In genomic region chr19:19674315-19674714, GRCh38 we compare ENCODE assay signal across 17 cellular contexts. TPM values are rescaled to one million over a fixed set of nuclear protein-coding genes. Genes with fewer than 3 reads are reported as not detected.
DNase-seq lines count a peak whose midpoint lies in the region; ATAC-seq and TF ChIP-seq lines count a peak whose summit lies in the region.
"Had no signal": no experiment of that assay in that cellular context is flagged by ENCODE, and none has a peak within 500 bp of the region (broad histone marks: within the 10 kb centered on the region; RNA-seq: fewer than 3 reads in every experiment).

No MANE protein-coding gene starts in this region.

- H3K4me1 Mint-ChIP-seq in activated CD4-positive, alpha-beta T cell treated with anti-CD3 and anti-CD28 coated beads, Interleukin-2, amount 10 ng/mL, durations not matched to agents 7 days and 5 days = peaks cover 20% of the 10 kb centered on the region
- H3K4me1 Mint-ChIP-seq in activated CD4-positive, alpha-beta T cell treated with anti-CD3 and anti-CD28 coated beads for 36 hours = peaks cover 25% of the 10 kb centered on the region
- H3K4me1 Mint-ChIP-seq in CD4-positive, alpha-beta T cell (ENCODE audit: low read depth) = peaks cover 29% of the 10 kb centered on the region
- H3K4me1 Mint-ChIP-seq in activated CD8-positive, alpha-beta T cell treated with anti-CD3 and anti-CD28 coated beads for 36 hours (ENCODE audit: low read depth) = peaks cover 35% of the 10 kb centered on the region
- peaks cover 10% of the 10 kb centered on the region for H3K4me1 Mint-ChIP-seq in endodermal cell

- H3K36me3 ChIP-seq in endodermal cell (ENCODE audit: control insufficient read depth, insufficient read depth, low read length) (peaks cover 73% of the 10 kb centered on the region), testis (ENCODE audit: low read depth, missing control alignments) (no peaks in the 10 kb centered on the region)

- peaks cover 70% of the 10 kb centered on the region for H3K9me3 ChIP-seq in CD4-positive, alpha-beta T cell (ENCODE audit: control insufficient read depth, low read length)
- peaks cover 81% of the 10 kb centered on the region for H3K9me3 ChIP-seq in endodermal cell (ENCODE audit: control insufficient read depth, low read length)
- no peaks in the 10 kb centered on the region for H3K9me3 ChIP-seq in testis

- peak overlapping the region; percentile 19 for H3K4me3 ChIP-seq in endodermal cell (ENCODE audit: low read length)
- no peak overlapping the region for H3K4me3 ChIP-seq in testis

- peak overlapping the region; percentile 19 for H3K4me3 Mint-ChIP-seq in activated CD4-positive, alpha-beta T cell treated with anti-CD3 and anti-CD28 coated beads, Interleukin-2, amount 10 ng/mL, durations not matched to agents 7 days and 5 days
- no peak overlapping the region for H3K4me3 Mint-ChIP-seq in activated CD4-positive, alpha-beta T cell treated with anti-CD3 and anti-CD28 coated beads for 36 hours
- H3K4me3 Mint-ChIP-seq in CD4-positive, alpha-beta T cell = peak overlapping the region; percentile 48
- no peak overlapping the region for H3K4me3 Mint-ChIP-seq in activated CD8-positive, alpha-beta T cell treated with anti-CD3 and anti-CD28 coated beads for 36 hours
- no peak overlapping the region for H3K4me3 Mint-ChIP-seq in endodermal cell

- H3K27ac ChIP-seq in CD4-positive, alpha-beta T cell (ENCODE audit: low read depth, low read length) = no peak overlapping the region
- H3K27ac ChIP-seq in endodermal cell (ENCODE audit: low read depth, low read length) = no peak overlapping the region
- no peak overlapping the region for H3K27ac ChIP-seq in testis
- H3K27ac ChIP-seq: RWPE1 had no signal

- CTCF ChIA-PET in activated CD4-positive, alpha-beta T cell treated with anti-CD3 and anti-CD28 coated beads, Interleukin-2, amount 10 ng/mL, durations not matched to agents 7 days and 5 days (lab: Charles Lee) = interaction anchor here (0.6 kb wide), 1 partner anchor 295 kb away, joined by 3 read pairs; no protein-coding TSS in a partner anchor
- CTCF ChIA-PET in activated CD4-positive, alpha-beta T cell treated with anti-CD3 and anti-CD28 coated beads for 36 hours (lab: Charles Lee) = no interaction called here
- CTCF ChIA-PET in CD4-positive, alpha-beta T cell (lab: Charles Lee) = no interaction called here
- CTCF ChIA-PET in activated CD8-positive, alpha-beta T cell treated with anti-CD3 and anti-CD28 coated beads for 36 hours (lab: Charles Lee) = no interaction called here

- intact Hi-C loops in activated CD4-positive, alpha-beta T cell treated with anti-CD3 and anti-CD28 coated beads for 36 hours (cut with DNase I, micrococcal nuclease) = no loop called here
- intact Hi-C loops in CD4-positive, alpha-beta T cell (cut with DNase I, micrococcal nuclease) = loop anchor here in 1 of 2 experiments (5.0 to 10.0 kb wide), 2 partner anchors 143 to 220 kb away; no protein-coding TSS in a partner anchor
- intact Hi-C loops in activated CD8-positive, alpha-beta T cell treated with anti-CD3 and anti-CD28 coated beads for 36 hours (cut with micrococcal nuclease) = no loop called here
- intact Hi-C loops in testis (cut with DNase I; ENCODE audit: low total_unique reads) = no loop called here

- 95 to 100% methylated on average over 3 to 6 of the region's 6 CpGs for WGBS in endodermal cell (ENCODE audit: insufficient coverage in 1 of 2, insufficient read length in 1 of 2), 2 experiments
- WGBS in testis, 2 donors = 96% methylated on average over 6 of the region's 6 CpGs

- H3K4me1 ChIP-seq in endodermal cell (ENCODE audit: control insufficient read depth, insufficient read depth, low read length) = no peaks in the 10 kb centered on the region
- H3K4me1 ChIP-seq in testis = peaks cover 4% of the 10 kb centered on the region

- H3K27me3 Mint-ChIP-seq in activated CD4-positive, alpha-beta T cell treated with anti-CD3 and anti-CD28 coated beads, Interleukin-2, amount 10 ng/mL, durations not matched to agents 7 days and 5 days = no peaks in the 10 kb centered on the region
- H3K27me3 Mint-ChIP-seq in activated CD4-positive, alpha-beta T cell treated with anti-CD3 and anti-CD28 coated beads for 36 hours = no peaks in the 10 kb centered on the region
- no peaks in the 10 kb centered on the region for H3K27me3 Mint-ChIP-seq in CD4-positive, alpha-beta T cell
- no peaks in the 10 kb centered on the region for H3K27me3 Mint-ChIP-seq in activated CD8-positive, alpha-beta T cell treated with anti-CD3 and anti-CD28 coated beads for 36 hours
- H3K27me3 Mint-ChIP-seq in endodermal cell (ENCODE audit: insufficient read depth) = no peaks in the 10 kb centered on the region

- TF ChIP-seq CTCF in CD4-positive, alpha-beta T cell (IDR thresholded peaks at IDR 0.05) = no peak
- TF ChIP-seq CTCF in activated CD8-positive, alpha-beta T cell treated with anti-CD3 and anti-CD28 coated beads for 36 hours (IDR thresholded peaks at IDR 0.05) = no peak
- TF ChIP-seq CTCF in endodermal cell (conservative IDR thresholded peaks at IDR 0.05) (no peak), testis (IDR thresholded peaks at IDR 0.05) (no peak)

- H3K27ac Mint-ChIP-seq in activated CD4-positive, alpha-beta T cell treated with anti-CD3 and anti-CD28 coated beads, Interleukin-2, amount 10 ng/mL, durations not matched to agents 7 days and 5 days = peak overlapping the region; percentile 46
- no peak overlapping the region for H3K27ac Mint-ChIP-seq in activated CD4-positive, alpha-beta T cell treated with anti-CD3 and anti-CD28 coated beads for 36 hours
- H3K27ac Mint-ChIP-seq in CD4-positive, alpha-beta T cell = no peak overlapping the region
- peak overlapping the region; percentile 61 for H3K27ac Mint-ChIP-seq in activated CD8-positive, alpha-beta T cell treated with anti-CD3 and anti-CD28 coated beads for 36 hours
- no peak overlapping the region for H3K27ac Mint-ChIP-seq in endodermal cell

- peaks cover 47% of the 10 kb centered on the region for H3K9me3 Mint-ChIP-seq in activated CD4-positive, alpha-beta T cell treated with anti-CD3 and anti-CD28 coated beads, Interleukin-2, amount 10 ng/mL, durations not matched to agents 7 days and 5 days
- H3K9me3 Mint-ChIP-seq in activated CD4-positive, alpha-beta T cell treated with anti-CD3 and anti-CD28 coated beads for 36 hours (ENCODE audit: low read depth) = peaks cover 42% of the 10 kb centered on the region
- peaks cover 9% of the 10 kb centered on the region for H3K9me3 Mint-ChIP-seq in CD4-positive, alpha-beta T cell
- H3K9me3 Mint-ChIP-seq in activated CD8-positive, alpha-beta T cell treated with anti-CD3 and anti-CD28 coated beads for 36 hours = peaks cover 43% of the 10 kb centered on the region
- peaks cover 66% of the 10 kb centered on the region for H3K9me3 Mint-ChIP-seq in endodermal cell

- H3K9ac ChIP-seq in endodermal cell (ENCODE audit: extremely low read depth, low read length, poor library complexity, severe bottlenecking) = no peak overlapping the region

- POLR2A ChIA-PET in activated CD4-positive, alpha-beta T cell treated with anti-CD3 and anti-CD28 coated beads, Interleukin-2, amount 10 ng/mL, durations not matched to agents 7 days and 5 days (lab: Charles Lee) = no interaction called here
- POLR2A ChIA-PET in activated CD4-positive, alpha-beta T cell treated with anti-CD3 and anti-CD28 coated beads for 36 hours (lab: Charles Lee) = no interaction called here
- POLR2A ChIA-PET in CD4-positive, alpha-beta T cell (lab: Charles Lee) = interaction anchor here (1.1 kb wide), 1 partner anchor 15 kb away, joined by 3 read pairs; no protein-coding TSS in a partner anchor
- POLR2A ChIA-PET in activated CD8-positive, alpha-beta T cell treated with anti-CD3 and anti-CD28 coated beads for 36 hours (lab: Charles Lee) = no interaction called here

- no peak for ATAC-seq in activated CD4-positive, alpha-beta T cell treated with anti-CD3 and anti-CD28 coated beads for 36 hours
- ATAC-seq in CD4-positive, alpha-beta T cell (ENCODE audit: poor library complexity) = no peak
- no peak for ATAC-seq in activated CD8-positive, alpha-beta T cell treated with anti-CD3 and anti-CD28 coated beads for 36 hours
- no peak for ATAC-seq in GM18520 (IDR thresholded peaks at IDR 0.05; ENCODE audit: unreplicated experiment)
- ATAC-seq in GM18517 (IDR thresholded peaks at IDR 0.05; ENCODE audit: unreplicated experiment) = no peak

- TF ChIP-seq POLR2A in testis (IDR thresholded peaks at IDR 0.05) = no peak

- no peak for DNase-seq in activated CD4-positive, alpha-beta T cell treated with anti-CD3 and anti-CD28 coated beads, Interleukin-2, amount 10 ng/mL, durations not matched to agents 7 days and 5 days
- no peak for DNase-seq in activated CD4-positive, alpha-beta T cell treated with anti-CD3 and anti-CD28 coated beads for 36 hours
- no peak for DNase-seq in CD4-positive, alpha-beta T cell
- DNase-seq in activated CD8-positive, alpha-beta T cell treated with anti-CD3 and anti-CD28 coated beads for 36 hours = no peak
- DNase-seq in endodermal cell = no peak
- no peak for DNase-seq in testis
- DNase-seq: C1 segment of cervical spinal cord, Calu3, DMS79, GOT3, KBM-7, NCI-H1092 treated with DMSO at 0.1 percent for 48 hours, NCI-H1694 treated with DMSO at 0.1 percent for 48 hours, NCI-H345 had no signal

- peaks cover 91% of the 10 kb centered on the region for H3K36me3 Mint-ChIP-seq in activated CD4-positive, alpha-beta T cell treated with anti-CD3 and anti-CD28 coated beads, Interleukin-2, amount 10 ng/mL, durations not matched to agents 7 days and 5 days (ENCODE audit: low read depth)
- H3K36me3 Mint-ChIP-seq in activated CD4-positive, alpha-beta T cell treated with anti-CD3 and anti-CD28 coated beads for 36 hours (ENCODE audit: low read depth) = peaks cover 94% of the 10 kb centered on the region
- peaks cover 97% of the 10 kb centered on the region for H3K36me3 Mint-ChIP-seq in CD4-positive, alpha-beta T cell (ENCODE audit: low read depth)
- H3K36me3 Mint-ChIP-seq in activated CD8-positive, alpha-beta T cell treated with anti-CD3 and anti-CD28 coated beads for 36 hours (ENCODE audit: low read depth) = peaks cover 96% of the 10 kb centered on the region
- H3K36me3 Mint-ChIP-seq in endodermal cell (ENCODE audit: low read depth) = peaks cover 88% of the 10 kb centered on the region

- no peaks in the 10 kb centered on the region for H3K27me3 ChIP-seq in CD4-positive, alpha-beta T cell (ENCODE audit: control insufficient read depth, insufficient read depth, low read length)
- H3K27me3 ChIP-seq in endodermal cell (ENCODE audit: control insufficient read depth, insufficient read depth, low read length, poor library complexity, severe bottlenecking) = no peaks in the 10 kb centered on the region
- H3K27me3 ChIP-seq in testis = no peaks in the 10 kb centered on the region

RNA-seq across cellular contexts. Expression of gene ZNF101, which starts 5.7 kb away (rescaled TPM):
- total RNA-seq in activated CD4-positive, alpha-beta T cell treated with anti-CD3 and anti-CD28 coated beads, Interleukin-2, amount 10 ng/mL, durations not matched to agents 7 days and 5 days = 10 to 100 TPM; 96.3 to 97.2 TPM
- 10 to 100 TPM; 63.9 to 70.8 TPM for total RNA-seq in activated CD4-positive, alpha-beta T cell treated with anti-CD3 and anti-CD28 coated beads for 36 hours
- total RNA-seq in CD4-positive, alpha-beta T cell = 10 to 100 TPM; 58.8 to 60.6 TPM
- 10 to 100 TPM; 82.5 to 85.2 TPM for total RNA-seq in activated CD8-positive, alpha-beta T cell treated with anti-CD3 and anti-CD28 coated beads for 36 hours
- total RNA-seq in endodermal cell (10 to 100 TPM; 53.2 to 62.9 TPM), testis (10 to 100 TPM in 1 of 2 donors, 1 to 10 TPM in 1; 9.2 to 12.0 TPM)
- polyA plus RNA-seq in endodermal cell (2013, experiment 1 of 2) = 14.8 TPM
- polyA plus RNA-seq in endodermal cell (2013, experiment 2 of 2) = 14.7 TPM
- 15.6 TPM for polyA plus RNA-seq in testis (ENCODE audit: insufficient read depth, low read depth, low replicate concordance)

RNA-seq across cellular contexts. Expression of gene ATP13A1, which starts 10.8 kb away (rescaled TPM):
- total RNA-seq in activated CD4-positive, alpha-beta T cell treated with anti-CD3 and anti-CD28 coated beads, Interleukin-2, amount 10 ng/mL, durations not matched to agents 7 days and 5 days = 100 to 1,000 TPM in 1 of 2 experiments, 10 to 100 TPM in 1; 90.1 to 105 TPM
- total RNA-seq in activated CD4-positive, alpha-beta T cell treated with anti-CD3 and anti-CD28 coated beads for 36 hours = 10 to 100 TPM; 61.8 to 71.2 TPM
- total RNA-seq in CD4-positive, alpha-beta T cell = 10 to 100 TPM; 84.8 to 87.6 TPM
- 10 to 100 TPM; 52.4 to 53.1 TPM for total RNA-seq in activated CD8-positive, alpha-beta T cell treated with anti-CD3 and anti-CD28 coated beads for 36 hours
- total RNA-seq in endodermal cell (10 to 100 TPM; 77.0 to 79.8 TPM), testis (100 to 1,000 TPM; 292 to 360 TPM)
- 41.2 TPM for polyA plus RNA-seq in endodermal cell (2013, experiment 1 of 2)
- polyA plus RNA-seq in endodermal cell (2013, experiment 2 of 2) = 37.0 TPM
- polyA plus RNA-seq in testis (ENCODE audit: insufficient read depth, low read depth, low replicate concordance) = 64.1 TPM

RNA-seq across cellular contexts. Expression of gene GMIP, which starts 30.9 kb away (rescaled TPM):
- 100 to 1,000 TPM; 101 to 111 TPM for total RNA-seq in activated CD4-positive, alpha-beta T cell treated with anti-CD3 and anti-CD28 coated beads, Interleukin-2, amount 10 ng/mL, durations not matched to agents 7 days and 5 days
- total RNA-seq in activated CD4-positive, alpha-beta T cell treated with anti-CD3 and anti-CD28 coated beads for 36 hours = 10 to 100 TPM; 54.9 to 56.6 TPM
- 10 to 100 TPM; 89.6 to 97.0 TPM for total RNA-seq in CD4-positive, alpha-beta T cell
- total RNA-seq in activated CD8-positive, alpha-beta T cell treated with anti-CD3 and anti-CD28 coated beads for 36 hours = 10 to 100 TPM; 57.3 to 59.9 TPM
- total RNA-seq in endodermal cell (10 to 100 TPM; 16.5 to 18.7 TPM), testis (10 to 100 TPM; 13.4 to 15.2 TPM)
- polyA plus RNA-seq in endodermal cell (2013, experiment 1 of 2) = 22.7 TPM
- polyA plus RNA-seq in endodermal cell (2013, experiment 2 of 2) = 24.9 TPM
- polyA plus RNA-seq in testis (ENCODE audit: insufficient read depth, low read depth, low replicate concordance) = 8.8 TPM

RNA-seq across cellular contexts. Expression of gene LPAR2, which starts 46.3 kb away (rescaled TPM):
- 10 to 100 TPM; 54.1 to 59.4 TPM for total RNA-seq in activated CD4-positive, alpha-beta T cell treated with anti-CD3 and anti-CD28 coated beads, Interleukin-2, amount 10 ng/mL, durations not matched to agents 7 days and 5 days
- total RNA-seq in activated CD4-positive, alpha-beta T cell treated with anti-CD3 and anti-CD28 coated beads for 36 hours = 10 to 100 TPM; 21.6 to 33.2 TPM
- total RNA-seq in CD4-positive, alpha-beta T cell = 10 to 100 TPM; 85.9 to 93.7 TPM
- 10 to 100 TPM; 26.6 to 28.2 TPM for total RNA-seq in activated CD8-positive, alpha-beta T cell treated with anti-CD3 and anti-CD28 coated beads for 36 hours
- total RNA-seq in endodermal cell (10 to 100 TPM; 60.4 to 81.7 TPM), testis (100 to 1,000 TPM; 181 to 224 TPM)
- 111 TPM for polyA plus RNA-seq in endodermal cell (2013, experiment 1 of 2)
- polyA plus RNA-seq in endodermal cell (2013, experiment 2 of 2) = 102 TPM
- 73.9 TPM for polyA plus RNA-seq in testis (ENCODE audit: insufficient read depth, low read depth, low replicate concordance)

RNA-seq across cellular contexts. Expression of gene PBX4, which starts 55.8 kb away (rescaled TPM):
- 10 to 100 TPM; 34.4 to 38.4 TPM for total RNA-seq in activated CD4-positive, alpha-beta T cell treated with anti-CD3 and anti-CD28 coated beads, Interleukin-2, amount 10 ng/mL, durations not matched to agents 7 days and 5 days
- 10 to 100 TPM; 19.4 to 21.2 TPM for total RNA-seq in activated CD4-positive, alpha-beta T cell treated with anti-CD3 and anti-CD28 coated beads for 36 hours
- 10 to 100 TPM; 50.1 to 51.8 TPM for total RNA-seq in CD4-positive, alpha-beta T cell
- 10 to 100 TPM; 13.8 to 15.6 TPM for total RNA-seq in activated CD8-positive, alpha-beta T cell treated with anti-CD3 and anti-CD28 coated beads for 36 hours
- total RNA-seq in endodermal cell (1 to 10 TPM; 4.1 to 8.6 TPM), testis (10 to 100 TPM; 16.2 to 28.3 TPM)
- 11.8 TPM for polyA plus RNA-seq in endodermal cell (2013, experiment 1 of 2)
- polyA plus RNA-seq in endodermal cell (2013, experiment 2 of 2) = 12.8 TPM
- 18.0 TPM for polyA plus RNA-seq in testis (ENCODE audit: insufficient read depth, low read depth, low replicate concordance)

Comparison
In these comparisons a context has a peak if more than half of its experiments do, and no peak if none do; other contexts are left out.
1. H3K27ac Mint-ChIP-seq: peak in activated CD4-positive, alpha-beta T cell treated with anti-CD3 and anti-CD28 coated beads, Interleukin-2, amount 10 ng/mL, durations not matched to agents 7 days and 5 days (single experiment) and activated CD8-positive, alpha-beta T cell treated with anti-CD3 and anti-CD28 coated beads for 36 hours (single experiment); none in activated CD4-positive, alpha-beta T cell treated with anti-CD3 and anti-CD28 coated beads for 36 hours (single experiment), CD4-positive, alpha-beta T cell (single experiment) and endodermal cell (single experiment).
2. H3K4me3 Mint-ChIP-seq: peak in activated CD4-positive, alpha-beta T cell treated with anti-CD3 and anti-CD28 coated beads, Interleukin-2, amount 10 ng/mL, durations not matched to agents 7 days and 5 days (single experiment) and CD4-positive, alpha-beta T cell (single experiment); none in activated CD4-positive, alpha-beta T cell treated with anti-CD3 and anti-CD28 coated beads for 36 hours (single experiment), activated CD8-positive, alpha-beta T cell treated with anti-CD3 and anti-CD28 coated beads for 36 hours (single experiment) and endodermal cell (single experiment).
3. RNA of gene ZNF101, which starts 5.7 kb away (total RNA-seq): 96.3 to 97.2 TPM in activated CD4-positive, alpha-beta T cell treated with anti-CD3 and anti-CD28 coated beads, Interleukin-2, amount 10 ng/mL, durations not matched to agents 7 days and 5 days, 82.5 to 85.2 TPM in activated CD8-positive, alpha-beta T cell treated with anti-CD3 and anti-CD28 coated beads for 36 hours, 63.9 to 70.8 TPM in activated CD4-positive, alpha-beta T cell treated with anti-CD3 and anti-CD28 coated beads for 36 hours, 53.2 to 62.9 TPM in endodermal cell and 58.8 to 60.6 TPM in CD4-positive, alpha-beta T cell; 9.2 to 12.0 TPM in testis; every median in the first group is over 4 times any median in the second.